Comparison of ENCODE assay signal across 8 cellular contexts in the genomic region with DNA sequence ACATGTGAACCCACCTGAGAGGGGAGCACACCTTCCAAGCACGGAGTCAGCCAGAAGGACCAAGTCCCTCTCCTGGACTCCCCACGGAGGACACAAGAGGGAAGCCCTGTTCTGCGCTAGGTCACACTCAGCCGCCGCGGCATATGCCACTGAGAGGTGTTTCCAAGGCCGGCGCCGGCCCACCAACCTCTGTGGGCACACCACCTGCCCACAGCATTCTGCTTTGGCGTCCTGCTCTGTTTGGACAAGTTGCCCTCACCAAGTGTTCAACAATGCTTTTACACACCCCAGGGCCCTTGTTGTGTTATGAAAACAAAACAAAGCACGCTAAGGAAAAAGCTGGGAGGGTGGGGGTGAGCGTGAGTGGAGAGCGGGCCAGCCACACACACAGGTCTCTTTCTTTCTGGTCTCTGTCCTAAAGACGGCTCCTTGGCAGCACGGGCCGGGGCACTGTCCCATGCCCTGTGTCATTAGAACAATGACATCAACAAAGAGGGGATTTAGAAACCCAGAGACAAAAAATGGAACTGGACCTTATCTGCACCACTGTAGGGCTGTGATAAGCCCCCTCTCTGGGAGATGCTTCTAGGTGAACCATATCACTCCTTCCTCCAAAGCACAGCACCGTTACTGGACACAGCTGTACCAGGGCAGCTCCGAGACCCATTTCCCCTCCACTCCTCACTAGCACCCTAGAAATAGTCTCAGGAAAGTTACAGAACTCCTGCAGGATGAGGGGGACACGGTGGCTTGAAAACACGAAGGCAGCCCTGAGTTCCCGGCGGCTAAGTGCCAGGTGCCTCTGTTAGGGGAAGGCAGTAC. TPM values are rescaled to one million over a fixed set of nuclear protein-coding genes. Genes with fewer than 3 reads are reported as not detected.
A peak's percentile ranks its signal among the peaks of the same experiment; 100 is the strongest.
DNase-seq lines count a peak whose midpoint lies in the region; ATAC-seq and TF ChIP-seq lines count a peak whose summit lies in the region.

No MANE protein-coding gene starts in this region.

- DNase-seq in NCI-H2029 (lab: John Stamatoyannopoulos, UW) (peak; percentile 46), NCI-H2029 treated with DMSO at 0.1 percent for 48 hours (lab: John Stamatoyannopoulos, UW) (no peak), right cardiac atrium (peak in 1 of 3 donors; percentile 78), stomach (peak; percentile 45), GDM1 (lab: John Stamatoyannopoulos, UW) (no peak), MV-4-11 (lab: John Stamatoyannopoulos, UW) (no peak)
- DNase-seq in activated CD8-positive, alpha-beta T cell treated with anti-CD3 and anti-CD28 coated beads for 36 hours, result no peak

- H3K36me3 ChIP-seq in stomach, result peaks cover 0 to 20% (median 2%) of the 10 kb centered on the region in 4 donors

- CTCF ChIA-PET in activated CD8-positive, alpha-beta T cell treated with anti-CD3 and anti-CD28 coated beads for 36 hours (lab: Charles Lee), result no interaction called here

- POLR2A ChIA-PET in activated CD8-positive, alpha-beta T cell treated with anti-CD3 and anti-CD28 coated beads for 36 hours (lab: Charles Lee), result interaction anchor here (0.6 to 1.6 kb wide), 5 partner anchors 10 to 103 kb away, joined by 3 to 4 read pairs (median 3); no protein-coding TSS in a partner anchor

- peak overlapping the region; percentile 92 for H3K27ac Mint-ChIP-seq in activated CD8-positive, alpha-beta T cell treated with anti-CD3 and anti-CD28 coated beads for 36 hours

- intact Hi-C loops in activated CD8-positive, alpha-beta T cell treated with anti-CD3 and anti-CD28 coated beads for 36 hours (cut with micrococcal nuclease), result no loop called here
- intact Hi-C loops in right cardiac atrium (cut with DNase I), result loop anchor here in 2 of 4 donors (10.0 kb wide), 2 partner anchors 109 to 249 kb away; no protein-coding TSS in a partner anchor
- intact Hi-C loops in stomach (cut with DNase I; ENCODE audit: low total_unique reads), result no loop called here

- no peak for TF ChIP-seq EP300 in stomach (IDR thresholded peaks at IDR 0.05)

- no peak for ATAC-seq in activated CD8-positive, alpha-beta T cell treated with anti-CD3 and anti-CD28 coated beads for 36 hours
- no peak for ATAC-seq in right cardiac atrium
- no peak for ATAC-seq in esophagus mucosa

- no peaks in the 10 kb centered on the region for H3K9me3 ChIP-seq in right cardiac atrium (ENCODE audit: control insufficient read depth, low read length)
- no peaks in the 10 kb centered on the region for H3K9me3 ChIP-seq in stomach

- no peaks in the 10 kb centered on the region for H3K27me3 Mint-ChIP-seq in activated CD8-positive, alpha-beta T cell treated with anti-CD3 and anti-CD28 coated beads for 36 hours

- no peaks in the 10 kb centered on the region for H3K9me3 Mint-ChIP-seq in activated CD8-positive, alpha-beta T cell treated with anti-CD3 and anti-CD28 coated beads for 36 hours

- WGBS in right cardiac atrium, result 24% methylated on average over 22 of the region's 22 CpGs
- WGBS in stomach, 5 donors, result 47 to 57% (median 53%) methylated on average over 20 to 22 of the region's 22 CpGs

- peak overlapping the region; percentile 11 for H3K4me3 ChIP-seq in right cardiac atrium (ENCODE audit: low read length)
- peak overlapping the region in 3 of 4 donors; percentile 7 to 20 (median 12) for H3K4me3 ChIP-seq in stomach

- TF ChIP-seq CTCF in activated CD8-positive, alpha-beta T cell treated with anti-CD3 and anti-CD28 coated beads for 36 hours (IDR thresholded peaks at IDR 0.05), result no peak
- no peak for TF ChIP-seq CTCF in stomach (IDR thresholded peaks at IDR 0.05)

- H3K27ac ChIP-seq in right cardiac atrium (ENCODE audit: low read length) (peak overlapping the region; percentile 92), stomach (peak overlapping the region; percentile 60 to 100 (median 97))

- H3K36me3 Mint-ChIP-seq in activated CD8-positive, alpha-beta T cell treated with anti-CD3 and anti-CD28 coated beads for 36 hours (ENCODE audit: low read depth), result peaks cover 30% of the 10 kb centered on the region

- no peak for TF ChIP-seq POLR2A in stomach (IDR thresholded peaks at IDR 0.05)

- H3K4me3 Mint-ChIP-seq in activated CD8-positive, alpha-beta T cell treated with anti-CD3 and anti-CD28 coated beads for 36 hours, result peak overlapping the region; percentile 50

- H3K27me3 ChIP-seq in right cardiac atrium (ENCODE audit: control insufficient read depth, insufficient read depth), result no peaks in the 10 kb centered on the region
- H3K27me3 ChIP-seq in stomach, result no peaks in the 10 kb centered on the region

- peaks cover 92% of the 10 kb centered on the region for H3K4me1 Mint-ChIP-seq in activated CD8-positive, alpha-beta T cell treated with anti-CD3 and anti-CD28 coated beads for 36 hours (ENCODE audit: low read depth)

- H3K4me1 ChIP-seq in right cardiac atrium (ENCODE audit: control insufficient read depth, insufficient read depth, low read length) (peaks cover 72% of the 10 kb centered on the region), stomach (peaks cover 97 to 100% (median 98%) of the 10 kb centered on the region in 4 donors)

RNA-seq across cellular contexts. Expression of gene SMAD7, which starts 17.0 kb away (rescaled TPM):
- total RNA-seq in activated CD8-positive, alpha-beta T cell treated with anti-CD3 and anti-CD28 coated beads for 36 hours, result 10 to 100 TPM; 17.4 to 18.1 TPM
- total RNA-seq in right cardiac atrium (10 to 100 TPM; 66.3 to 97.6 (median 94.3) TPM), stomach (100 to 1,000 TPM in 1 of 5 donors, 10 to 100 TPM in 3, 1 to 10 TPM in 1; 7.0 to 123 (median 29.3) TPM), esophagus mucosa (3.7 TPM)
- polyA plus RNA-seq in right cardiac atrium (34.8 TPM), stomach (10 to 100 TPM in 1 of 3 donors, 1 to 10 TPM in 2; 4.5 to 10.1 (median 9.9) TPM)

Comparison
In these comparisons a context has a peak if more than half of its experiments do, and no peak if none do; other contexts are left out.
1. DNase-seq: peak in NCI-H2029 (single experiment) and stomach (single experiment); none in NCI-H2029 treated with DMSO at 0.1 percent for 48 hours (single experiment), activated CD8-positive, alpha-beta T cell treated with anti-CD3 and anti-CD28 coated beads for 36 hours (single experiment), GDM1 (single experiment) and MV-4-11 (single experiment).